Comparison of ENCODE assay signal across 11 cellular contexts in genomic region chrX:45172890-45173289, GRCh38. TPM values are rescaled to one million over a fixed set of nuclear protein-coding genes. Genes with fewer than 3 reads are reported as not detected.
DNase-seq lines count a peak whose midpoint lies in the region; ATAC-seq and TF ChIP-seq lines count a peak whose summit lies in the region.
"Had no signal": no experiment of that assay in that cellular context is flagged by ENCODE, and none has a peak within 500 bp of the region (broad histone marks: within the 10 kb centered on the region; RNA-seq: fewer than 3 reads in every experiment).

No MANE protein-coding gene starts in this region.

- H3K4me1 Mint-ChIP-seq in activated CD4-positive, alpha-beta T cell treated with anti-CD3 and anti-CD28 coated beads for 36 hours, result peaks cover 7% of the 10 kb centered on the region
- no peaks in the 10 kb centered on the region for H3K4me1 Mint-ChIP-seq in Caco-2 (ENCODE audit: low read depth, unreplicated experiment)

- no peaks in the 10 kb centered on the region for H3K9me3 Mint-ChIP-seq in activated CD4-positive, alpha-beta T cell treated with anti-CD3 and anti-CD28 coated beads for 36 hours (ENCODE audit: low read depth)
- peaks cover 9% of the 10 kb centered on the region for H3K9me3 Mint-ChIP-seq in Caco-2 (ENCODE audit: unreplicated experiment)

- peak overlapping the region; percentile 55 for H3K27ac Mint-ChIP-seq in activated CD4-positive, alpha-beta T cell treated with anti-CD3 and anti-CD28 coated beads for 36 hours
- H3K27ac Mint-ChIP-seq in Caco-2 (ENCODE audit: unreplicated experiment), result no peak overlapping the region

- no peaks in the 10 kb centered on the region for H3K36me3 Mint-ChIP-seq in activated CD4-positive, alpha-beta T cell treated with anti-CD3 and anti-CD28 coated beads for 36 hours (ENCODE audit: low read depth)
- no peaks in the 10 kb centered on the region for H3K36me3 Mint-ChIP-seq in Caco-2 (ENCODE audit: insufficient read depth, unreplicated experiment)

- no peak for TF ChIP-seq EP300 in tibial nerve (IDR thresholded peaks at IDR 0.05)

- no peak for TF ChIP-seq POLR2A in tibial nerve (IDR thresholded peaks at IDR 0.05)

- H3K4me3 ChIP-seq in choroid plexus epithelial cell (ENCODE audit: low read depth, low read length) (no peak overlapping the region), retinal pigment epithelial cell (ENCODE audit: low read length) (no peak overlapping the region), Caco-2 (ENCODE audit: low read depth, low read length) (no peak overlapping the region), tibial nerve (no peak overlapping the region)

- peak; percentile 94 for ATAC-seq in activated CD4-positive, alpha-beta T cell treated with anti-CD3 and anti-CD28 coated beads for 36 hours
- ATAC-seq in HG03469 (IDR thresholded peaks at IDR 0.05; ENCODE audit: unreplicated experiment), result no peak

- 20% methylated on average over 1 of the region's 1 CpG; no CpG with 5 or more reads in 1 of the 2 donors for WGBS in tibial nerve, 2 donors

- intact Hi-C loops in activated CD4-positive, alpha-beta T cell treated with anti-CD3 and anti-CD28 coated beads for 36 hours (cut with DNase I, micrococcal nuclease), result no loop called here
- intact Hi-C loops in Caco-2 (cut with micrococcal nuclease; ENCODE audit: unreplicated experiment), result no loop called here

- H3K27ac ChIP-seq in tibial nerve, result no peak overlapping the region

- H3K4me1 ChIP-seq in Caco-2 (no peaks in the 10 kb centered on the region), tibial nerve (no peaks in the 10 kb centered on the region)

- no peaks in the 10 kb centered on the region for H3K27me3 Mint-ChIP-seq in activated CD4-positive, alpha-beta T cell treated with anti-CD3 and anti-CD28 coated beads for 36 hours
- no peaks in the 10 kb centered on the region for H3K27me3 Mint-ChIP-seq in Caco-2 (ENCODE audit: insufficient read depth, unreplicated experiment)

- H3K9me3 ChIP-seq in Caco-2 (no peaks in the 10 kb centered on the region), tibial nerve (no peaks in the 10 kb centered on the region)

- H3K36me3 ChIP-seq in Caco-2 (ENCODE audit: control insufficient read depth, insufficient read depth, low read length), result no peaks in the 10 kb centered on the region
- H3K36me3 ChIP-seq in tibial nerve, result no peaks in the 10 kb centered on the region

- H3K27me3 ChIP-seq in Caco-2 (replicated peaks; ENCODE audit: control insufficient read depth, insufficient read depth, low read length), result no peaks in the 10 kb centered on the region
- H3K27me3 ChIP-seq in tibial nerve, result no peaks in the 10 kb centered on the region

- no peak for TF ChIP-seq CTCF in choroid plexus epithelial cell (conservative IDR thresholded peaks at IDR 0.05; ENCODE audit: low read depth, low read length)
- TF ChIP-seq CTCF in retinal pigment epithelial cell (conservative IDR thresholded peaks at IDR 0.05; ENCODE audit: low read depth, low read length), result no peak
- TF ChIP-seq CTCF in Caco-2 (IDR thresholded peaks at IDR 0.05; ENCODE audit: insufficient read depth in 1 of 2, low read depth in 1 of 2, low read length in 1 of 2, severe bottlenecking in 1 of 2, unreplicated experiment in 1 of 2), result no peak
- TF ChIP-seq CTCF in tibial nerve (IDR thresholded peaks at IDR 0.05), result no peak

- CTCF ChIA-PET in activated CD4-positive, alpha-beta T cell treated with anti-CD3 and anti-CD28 coated beads for 36 hours (lab: Charles Lee), result interaction anchor here (0.6 to 1.1 kb wide), 3 partner anchors 14 to 997 kb away, joined by 3 to 5 read pairs (median 3); no protein-coding TSS in a partner anchor
- CTCF ChIA-PET in Caco-2 (lab: Charles Lee), result no interaction called here

- peak; percentile 13 for DNase-seq in activated CD4-positive, alpha-beta T cell treated with anti-CD3 and anti-CD28 coated beads for 36 hours
- no peak for DNase-seq in activated CD4-positive, alpha-beta T cell treated with anti-CD3 and anti-CD28 coated beads, Interleukin-2, amount 50 U/mL, for 4 hours
- DNase-seq in NCI-H460 (ENCODE audit: extremely low read depth, low read depth) (peak; percentile 7), choroid plexus epithelial cell (ENCODE audit: low read depth) (peak; percentile 61), retinal pigment epithelial cell (ENCODE audit: low read depth) (peak; percentile 48), Caco-2 (no peak), tibial nerve (ENCODE audit: low spot score in 2 of 2) (no peak)
- DNase-seq: activated CD8-positive, alpha-beta memory T cell treated with anti-CD3 and anti-CD28 coated beads, Interleukin-2, amount 50 U/mL, for 4 hours; trophoblast cell had no signal

- H3K4me3 Mint-ChIP-seq in activated CD4-positive, alpha-beta T cell treated with anti-CD3 and anti-CD28 coated beads for 36 hours, result no peak overlapping the region
- H3K4me3 Mint-ChIP-seq in Caco-2 (ENCODE audit: unreplicated experiment), result no peak overlapping the region

- POLR2A ChIA-PET in activated CD4-positive, alpha-beta T cell treated with anti-CD3 and anti-CD28 coated beads for 36 hours (lab: Charles Lee), result no interaction called here
- POLR2A ChIA-PET in Caco-2 (lab: Charles Lee), result no interaction called here

- BruUV-seq in Caco-2 (replicated peaks; lab: Mats Ljungman, UMichigan), result no TSS peak

RNA-seq across cellular contexts. Expression of gene DIPK2B, which starts 27.8 kb away (rescaled TPM):
- total RNA-seq in activated CD4-positive, alpha-beta T cell treated with anti-CD3 and anti-CD28 coated beads for 36 hours, result under 1 TPM; 0.07 to 0.32 TPM
- total RNA-seq in NCI-H460 (2014; rRNA removed; shearing (Covaris generic)), result not detected in 2 replicates
- not detected in 2 replicates for polyA plus RNA-seq in NCI-H460 (2014; cell fraction: nucleus; rRNA removed)
- total RNA-seq in Caco-2 (2022) (not detected in 2 replicates), tibial nerve (10 to 100 TPM; 12.3 to 40.2 (median 29.9) TPM)
- total RNA-seq: SK-MEL-5 had no signal

Comparison
In these comparisons a context has a peak if more than half of its experiments do, and no peak if none do; other contexts are left out.
1. DNase-seq: peak in activated CD4-positive, alpha-beta T cell treated with anti-CD3 and anti-CD28 coated beads for 36 hours (single experiment), NCI-H460 (single experiment), choroid plexus epithelial cell (single experiment) and retinal pigment epithelial cell (single experiment); none in activated CD4-positive, alpha-beta T cell treated with anti-CD3 and anti-CD28 coated beads, Interleukin-2, amount 50 U/mL, for 4 hours (0 of 2), Caco-2 (0 of 2) and tibial nerve (0 of 2).
2. RNA of gene DIPK2B, which starts 27.8 kb away (total RNA-seq): 12.3 to 40.2 TPM in tibial nerve; 0.07 to 0.32 TPM in activated CD4-positive, alpha-beta T cell treated with anti-CD3 and anti-CD28 coated beads for 36 hours, not detected in NCI-H460 and not detected in Caco-2; every median in the first group is over 10 times any median in the second.